Comparison of ENCODE assay signal across 25 cellular contexts in the genomic region with DNA sequence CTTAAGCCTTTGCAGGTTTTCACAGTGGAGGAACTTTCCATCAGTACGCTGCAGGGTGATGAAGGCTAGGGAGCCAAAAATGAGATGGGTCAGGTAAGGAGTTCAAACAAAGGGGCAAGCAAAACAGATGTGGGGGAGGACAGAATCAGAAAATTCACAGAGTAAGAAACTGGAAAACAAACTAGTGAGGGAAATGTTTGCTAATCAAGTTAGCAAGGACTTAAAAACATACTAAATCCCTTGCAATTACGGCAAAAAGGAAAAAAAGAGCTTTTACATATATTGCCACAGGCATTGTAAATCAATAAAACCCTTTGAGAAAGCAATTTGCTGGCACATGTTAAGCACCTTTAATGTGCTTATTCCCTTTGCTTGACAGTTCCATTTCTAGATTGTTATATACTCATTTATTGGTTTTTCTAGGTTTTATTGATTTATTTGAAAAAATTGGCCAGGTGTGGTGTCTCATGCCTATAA.
"Had no signal": no experiment of that assay in that cellular context is flagged by ENCODE, and none has a peak within 500 bp of the region (broad histone marks: within the 10 kb centered on the region; RNA-seq: fewer than 3 reads in every experiment).

No MANE protein-coding gene starts in this region.

- ATAC-seq: effector memory CD8-positive, alpha-beta T cell; foreskin keratinocyte; gastroesophageal sphincter; heart left ventricle; left cardiac atrium; left lung; left ventricle myocardium superior; lower lobe of right lung; mucosa of descending colon had no signal

- H3K4me3 ChIP-seq: coronary artery, dorsolateral prefrontal cortex, esophagus muscularis mucosa, gastroesophageal sphincter, heart left ventricle, hepatocyte, left lung, lower lobe of right lung, mucosa of descending colon had no signal

- H3K9me3 ChIP-seq: esophagus muscularis mucosa, gastroesophageal sphincter, heart left ventricle, left lung, lower lobe of right lung, mucosa of descending colon had no signal

- H2AFZ ChIP-seq: hepatocyte had no signal

- H3K36me3 Mint-ChIP-seq: immature natural killer cell, mesothelial cell of epicardium, naive B cell had no signal

- H3K4me3 Mint-ChIP-seq: effector memory CD8-positive, alpha-beta T cell; endodermal cell; immature natural killer cell; mesothelial cell of epicardium; naive B cell had no signal

- H3K4me2 ChIP-seq: hepatocyte had no signal

- FAIRE-seq: colon, endometrium, frontal cortex, keratinocyte had no signal

- H3K9me3 Mint-ChIP-seq: effector memory CD8-positive, alpha-beta T cell; endodermal cell; immature natural killer cell; mesothelial cell of epicardium; naive B cell had no signal

- DNase-seq: dermis blood vessel endothelial cell; dorsolateral prefrontal cortex; effector CD8-positive, alpha-beta T cell; effector memory CD8-positive, alpha-beta T cell; endodermal cell; foreskin keratinocyte; heart left ventricle; hypothalamus; immature natural killer cell; left cardiac atrium; left lung; left ventricle myocardium superior; lower lobe of right lung; mesenchymal stem cell; mucosa of descending colon; naive B cell had no signal

- H3K4me1 Mint-ChIP-seq: naive B cell had no signal

- H3K27ac ChIP-seq: coronary artery, dorsolateral prefrontal cortex, esophagus muscularis mucosa, foreskin keratinocyte, gastroesophageal sphincter, heart left ventricle, hepatocyte, left lung, lower lobe of right lung had no signal

- H3K27me3 Mint-ChIP-seq: effector memory CD8-positive, alpha-beta T cell had no signal

- H3K27me3 ChIP-seq: dorsolateral prefrontal cortex, esophagus muscularis mucosa, foreskin keratinocyte, gastroesophageal sphincter, heart left ventricle, hepatocyte, left lung had no signal

- H3K4me1 ChIP-seq: foreskin keratinocyte, lower lobe of right lung had no signal

- H3K36me3 ChIP-seq: esophagus muscularis mucosa, gastroesophageal sphincter, heart left ventricle, left lung, lower lobe of right lung had no signal

- H3K79me2 ChIP-seq: hepatocyte had no signal

- H3K27ac Mint-ChIP-seq: effector memory CD8-positive, alpha-beta T cell; endodermal cell; immature natural killer cell; mesothelial cell of epicardium had no signal
